Comparison of ENCODE assay signal across 11 cellular contexts in the genomic region with DNA sequence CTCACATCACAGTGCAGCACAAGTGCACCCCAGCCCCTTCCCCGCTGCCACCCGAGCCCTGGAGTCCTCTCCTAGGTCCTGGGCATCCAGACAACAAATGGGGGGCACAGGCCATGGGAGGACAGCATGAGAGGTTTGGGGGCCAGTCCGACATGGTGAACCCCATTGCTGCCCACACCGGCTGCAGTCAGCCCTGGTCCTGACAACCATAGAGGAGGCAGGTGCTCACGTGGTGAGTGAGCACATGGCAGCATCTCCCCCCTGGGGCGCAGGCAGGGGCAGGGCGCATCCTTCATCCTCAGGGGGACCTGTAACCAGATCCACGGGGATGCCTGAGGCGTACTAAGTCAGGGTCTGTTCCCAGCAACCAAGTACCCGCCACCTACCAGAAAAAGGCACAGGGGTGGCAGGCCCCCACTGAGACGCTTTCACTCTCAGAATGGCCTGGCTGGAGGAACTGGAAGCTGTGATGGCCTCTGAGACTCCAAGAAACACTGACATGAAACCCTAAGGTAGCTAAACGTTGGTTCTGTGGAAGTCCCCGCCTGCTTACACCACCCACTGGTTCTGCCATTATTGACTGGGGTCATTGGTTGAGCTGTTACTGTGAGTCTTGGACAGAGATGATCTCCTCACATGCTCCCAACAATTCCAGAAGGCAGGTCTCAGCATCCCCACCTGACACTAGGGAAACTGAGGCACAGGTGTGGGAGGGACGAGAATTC. TPM values are rescaled to one million over a fixed set of nuclear protein-coding genes. Genes with fewer than 3 reads are reported as not detected.
DNase-seq lines count a peak whose midpoint lies in the region; FAIRE-seq and TF ChIP-seq lines count a peak whose summit lies in the region.
"Had no signal": no experiment of that assay in that cellular context is flagged by ENCODE, and none has a peak within 500 bp of the region (broad histone marks: within the 10 kb centered on the region; RNA-seq: fewer than 3 reads in every experiment).

No MANE protein-coding gene starts in this region.

- H3K36me3 ChIP-seq in mammary epithelial cell (ENCODE audit: insufficient read depth, low read length) (no peaks in the 10 kb centered on the region), parathyroid adenoma (ENCODE audit: control insufficient read depth, insufficient read depth, low read length) (no peaks in the 10 kb centered on the region), tibial artery (no peaks in the 10 kb centered on the region)
- H3K36me3 ChIP-seq: SJCRH30 had no signal

- H3K79me2 ChIP-seq in mammary epithelial cell (ENCODE audit: insufficient read depth, low read length) (no peaks in the 10 kb centered on the region), parathyroid adenoma (peaks cover 3% of the 10 kb centered on the region)

- FAIRE-seq in H54 (lab: Jason Lieb, UNC) = no peak

- intact Hi-C loops in mammary epithelial cell (cut with micrococcal nuclease) = no loop called here
- intact Hi-C loops in tibial artery (cut with DNase I; ENCODE audit: low total_unique reads) = loop anchor here (10.0 kb wide), 1 partner anchor 123 kb away; a partner anchor contains a TSS

- in situ Hi-C loops in mammary epithelial cell (cut with MboI; ENCODE audit: low sequenced_read_pairs in 2 of 2) (no loop called here), KBM-7 (cut with MboI; ENCODE audit: low pct_unique_long_range_greater_than_20kb, low sequenced_read_pairs) (no loop called here)

- H3K4me2 ChIP-seq in mammary epithelial cell (ENCODE audit: insufficient read depth, low read depth, low read length) (no peak overlapping the region), parathyroid adenoma (ENCODE audit: low read length) (no peak overlapping the region)

- H3K4me1 ChIP-seq in mammary epithelial cell (ENCODE audit: insufficient read depth, low read length) (peaks cover 21% of the 10 kb centered on the region), parathyroid adenoma (no peaks in the 10 kb centered on the region), tibial artery (peaks cover 0 to 26% (median 25%) of the 10 kb centered on the region in 4 donors)

- peak overlapping the region; percentile 53 for H3K4me3 ChIP-seq in GM12865 (ENCODE audit: low read depth, low read length)
- H3K4me3 ChIP-seq in NB4 (ENCODE audit: low read depth, low read length) = peak overlapping the region; percentile 43
- H3K4me3 ChIP-seq in mammary epithelial cell (replicated peaks in 1 of 3; ENCODE audit: insufficient read depth in 1 of 3, low read depth in 2 of 3, low read length in 3 of 3) = no peak overlapping the region
- H3K4me3 ChIP-seq in parathyroid adenoma (ENCODE audit: low read depth, low read length) = no peak overlapping the region
- no peak overlapping the region for H3K4me3 ChIP-seq in tibial artery
- H3K4me3 ChIP-seq: SJCRH30 had no signal

- WGBS in mammary epithelial cell (ENCODE audit: low coverage, missing lambda C conversion rate) = 83% methylated on average over 11 of the region's 14 CpGs

- H3K9ac ChIP-seq in mammary epithelial cell (ENCODE audit: insufficient read depth, low read length) (peak overlapping the region; percentile 19), parathyroid adenoma (no peak overlapping the region)

- H3K27ac ChIP-seq in mammary epithelial cell (ENCODE audit: insufficient read depth, low read depth, low read length) = no peak overlapping the region
- H3K27ac ChIP-seq in parathyroid adenoma = peak overlapping the region; percentile 56
- H3K27ac ChIP-seq in tibial artery = no peak overlapping the region
- H3K27ac ChIP-seq: SJCRH30 had no signal

- dilution Hi-C loops in mammary epithelial cell (cut with HindIII; ENCODE audit: low sequenced_read_pairs) = no loop called here

- DNase-seq in GM12865 (ENCODE audit: low read depth) (peak; percentile 82), NB4 (ENCODE audit: low read depth) (no peak), mammary epithelial cell (no peak), KBM-7 (no peak), iPS-NIHi7 (ENCODE audit: extremely low spot score) (no peak), H54 (ENCODE audit: insufficient read length, low spot score) (no peak), tibial artery (no peak)
- DNase-seq: occipital lobe, SJCRH30 had no signal

- H4K20me1 ChIP-seq in mammary epithelial cell (ENCODE audit: insufficient read depth, low read length) = no peaks in the 10 kb centered on the region

- H3K27me3 ChIP-seq in mammary epithelial cell (ENCODE audit: insufficient read depth, low read length) (peaks cover 16% of the 10 kb centered on the region), parathyroid adenoma (ENCODE audit: control insufficient read depth, insufficient read depth, low read length) (no peaks in the 10 kb centered on the region), tibial artery (peaks cover 0 to 13% of the 10 kb centered on the region in 2 donors)
- H3K27me3 ChIP-seq: SJCRH30 had no signal

- no TSS peak for BruUV-seq in mammary epithelial cell (replicated peaks; lab: Mats Ljungman, UMichigan)

- H3K9me3 ChIP-seq in mammary epithelial cell (replicated peaks; ENCODE audit: insufficient read depth, low read length) = no peaks in the 10 kb centered on the region
- no peaks in the 10 kb centered on the region for H3K9me3 ChIP-seq in parathyroid adenoma (ENCODE audit: control insufficient read depth, low read length)
- H3K9me3 ChIP-seq in tibial artery = no peaks in the 10 kb centered on the region
- H3K9me3 ChIP-seq: SJCRH30 had no signal

- TF ChIP-seq CTCF in GM12865 (IDR thresholded peaks at IDR 0.05; ENCODE audit: insufficient read depth, low read depth, low read length, missing control alignments) (no peak), NB4 (IDR thresholded peaks at IDR 0.05; ENCODE audit: low read depth, low read length) (no peak), mammary epithelial cell (conservative IDR thresholded peaks at IDR 0.05 in 1 of 2, IDR thresholded peaks at IDR 0.05 in 1 of 2; ENCODE audit: extremely low read depth in 1 of 2, insufficient read depth in 1 of 2, low read depth in 1 of 2, low read length in 2 of 2) (no peak), parathyroid adenoma (IDR thresholded peaks at IDR 0.05) (no peak), tibial artery (IDR thresholded peaks at IDR 0.05) (no peak)

- H2AFZ ChIP-seq in mammary epithelial cell (ENCODE audit: low read depth, low read length) = no peak overlapping the region
- H2AFZ ChIP-seq in parathyroid adenoma = no peak overlapping the region

- TF ChIP-seq POLR2A in NB4 (IDR thresholded peaks at IDR 0.05; ENCODE audit: extremely low read depth, insufficient read length) = no peak
- no peak for TF ChIP-seq POLR2A in H54 (IDR thresholded peaks at IDR 0.05; ENCODE audit: low read depth, low read length)

- CTCF ChIA-PET in mammary epithelial cell (lab: Charles Lee; ENCODE audit: low non-redundant PET) = no interaction called here

RNA-seq across cellular contexts. Expression of a gene that starts 6.5 kb away (rescaled TPM):
- 1 to 10 TPM in 1 of 2 donors, under 1 TPM in 1; 0.83 to 1.1 TPM for total RNA-seq in mammary epithelial cell
- polyA plus RNA-seq in mammary epithelial cell = 0.95 TPM
- polyA minus RNA-seq in mammary epithelial cell = not detected
- total RNA-seq: SJCRH30 had no signal

RNA-seq across cellular contexts. Expression of a gene that starts 6.8 kb away (rescaled TPM):
- not detected for total RNA-seq in mammary epithelial cell
- not detected for polyA plus RNA-seq in mammary epithelial cell
- not detected for polyA minus RNA-seq in mammary epithelial cell
- total RNA-seq: dermis microvascular lymphatic vessel endothelial cell, occipital lobe, SJCRH30 had no signal

RNA-seq across cellular contexts. Expression of a gene that starts 57.0 kb away (rescaled TPM):
- total RNA-seq in mammary epithelial cell = 10 to 100 TPM; 57.3 to 60.2 TPM
- polyA plus RNA-seq in mammary epithelial cell = 68.7 TPM
- 93.4 TPM for polyA minus RNA-seq in mammary epithelial cell

Comparison
In these comparisons a context has a peak if more than half of its experiments do, and no peak if none do; other contexts are left out.
1. H3K4me3 ChIP-seq: peak in GM12865 (single experiment) and NB4 (single experiment); none in mammary epithelial cell (0 of 3), parathyroid adenoma (single experiment) and tibial artery (0 of 2).